ENCODE assay signal across 22 cellular contexts in the genomic region with DNA sequence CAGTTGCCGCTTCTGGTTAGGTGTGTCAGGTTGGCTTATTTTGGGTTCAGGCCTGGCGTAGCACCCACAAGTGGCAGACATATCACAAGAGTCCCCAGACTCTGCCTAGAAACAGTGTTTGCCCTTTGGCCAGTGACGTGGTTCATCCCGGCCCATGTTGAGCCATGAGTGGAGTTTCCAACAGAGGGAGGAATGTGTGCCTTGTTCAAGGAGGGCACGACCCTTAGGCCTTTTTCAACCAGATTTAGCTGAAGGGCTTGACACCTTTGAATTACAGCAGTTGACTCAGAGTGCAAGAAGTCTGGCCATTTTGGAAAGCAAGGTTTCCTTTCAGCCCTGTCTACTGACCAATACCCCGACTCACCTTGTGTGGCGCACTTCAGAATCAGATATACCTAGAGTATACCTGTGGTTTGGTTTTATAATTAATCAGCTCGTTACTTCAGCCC. TPM values are rescaled to one million over a fixed set of nuclear protein-coding genes. Genes with fewer than 3 reads are reported as not detected.
DNase-seq lines count a peak whose midpoint lies in the region; ATAC-seq and TF ChIP-seq lines count a peak whose summit lies in the region.
"Had no signal": no experiment of that assay in that cellular context is flagged by ENCODE, and none has a peak within 500 bp of the region (broad histone marks: within the 10 kb centered on the region; RNA-seq: fewer than 3 reads in every experiment).

No MANE protein-coding gene starts in this region.

- TF ChIP-seq CTCF in cardiac muscle cell (IDR thresholded peaks at IDR 0.05; ENCODE audit: low read depth, low read length) (no peak), glutamatergic neuron (IDR thresholded peaks at IDR 0.05; ENCODE audit: partially characterized antibody, unreplicated experiment) (no peak), coronary artery (IDR thresholded peaks at IDR 0.05) (no peak)

- H3K4me3 ChIP-seq in cardiac muscle cell (no peak overlapping the region), muscle layer of duodenum (ENCODE audit: low read depth in 1 of 2, low read length in 2 of 2) (no peak overlapping the region), coronary artery (no peak overlapping the region)
- H3K4me3 ChIP-seq: left lung, tibial artery had no signal

- H3K4me3 Mint-ChIP-seq in glutamatergic neuron (ENCODE audit: unreplicated experiment) = peak overlapping the region; percentile 78
- H3K4me3 Mint-ChIP-seq: activated naive CD8-positive, alpha-beta T cell treated with anti-CD3 and anti-CD28 coated beads, Interleukin-2, amount 50 U/mL, for 24 hours; B cell; stimulated activated naive CD8-positive, alpha-beta T cell treated with anti-CD3 and anti-CD28 coated beads, Interleukin-15, Interleukin-2, amounts not matched to agents 100 ng/mL and 50 ng/mL, for 24 hours; T-helper 17 cell had no signal

- peaks cover 12% of the 10 kb centered on the region for H3K27me3 Mint-ChIP-seq in glutamatergic neuron (ENCODE audit: unreplicated experiment)
- H3K27me3 Mint-ChIP-seq: B cell had no signal

- peaks cover 9% of the 10 kb centered on the region for H3K9me3 Mint-ChIP-seq in glutamatergic neuron (ENCODE audit: unreplicated experiment)
- H3K9me3 Mint-ChIP-seq: activated naive CD8-positive, alpha-beta T cell treated with anti-CD3 and anti-CD28 coated beads, Interleukin-2, amount 50 U/mL, for 24 hours; stimulated activated naive CD8-positive, alpha-beta T cell treated with anti-CD3 and anti-CD28 coated beads, Interleukin-15, Interleukin-2, amounts not matched to agents 100 ng/mL and 50 ng/mL, for 24 hours had no signal

- H3K4me1 ChIP-seq in cardiac muscle cell (ENCODE audit: low read depth) (peaks cover 14% of the 10 kb centered on the region), muscle layer of duodenum (ENCODE audit: control insufficient read depth in 1 of 2, insufficient read depth in 2 of 2, low read length in 2 of 2) (peaks cover 0 to 5% of the 10 kb centered on the region in 2 donors)

- H3K36me3 Mint-ChIP-seq in glutamatergic neuron (ENCODE audit: unreplicated experiment) = no peaks in the 10 kb centered on the region

- no peaks in the 10 kb centered on the region for H3K9me3 ChIP-seq in cardiac muscle cell (ENCODE audit: low read depth)
- no peaks in the 10 kb centered on the region for H3K9me3 ChIP-seq in muscle layer of duodenum (ENCODE audit: control insufficient read depth in 1 of 2, low read length in 2 of 2)
- H3K9me3 ChIP-seq: left lung, tibial artery had no signal

- ATAC-seq in Right ventricle myocardium inferior = no peak
- no peak for ATAC-seq in HG03097 (IDR thresholded peaks at IDR 0.05; ENCODE audit: low FRiP score, unreplicated experiment)
- ATAC-seq: activated naive CD8-positive, alpha-beta T cell treated with anti-CD3 and anti-CD28 coated beads, Interleukin-2, amount 50 U/mL, for 24 hours; left lung; T-helper 17 cell had no signal

- peak overlapping the region; percentile 68 for H3K27ac ChIP-seq in cardiac muscle cell
- peak overlapping the region; percentile 42 for H3K27ac ChIP-seq in muscle layer of duodenum (ENCODE audit: low read length)
- no peak overlapping the region for H3K27ac ChIP-seq in coronary artery
- H3K27ac ChIP-seq: brain microvascular endothelial cell, left lung, tibial artery had no signal

- peaks cover 7% of the 10 kb centered on the region for H3K27me3 ChIP-seq in cardiac muscle cell
- H3K27me3 ChIP-seq in muscle layer of duodenum (ENCODE audit: low read depth, low read length) = no peaks in the 10 kb centered on the region
- H3K27me3 ChIP-seq: brain microvascular endothelial cell, tibial artery had no signal

- H3K27ac Mint-ChIP-seq in glutamatergic neuron (ENCODE audit: unreplicated experiment) = peak overlapping the region; percentile 75
- H3K27ac Mint-ChIP-seq: B cell; stimulated activated naive CD8-positive, alpha-beta T cell treated with anti-CD3 and anti-CD28 coated beads, Interleukin-15, Interleukin-2, amounts not matched to agents 100 ng/mL and 50 ng/mL, for 24 hours had no signal

- no peak for DNase-seq in cardiac muscle cell (ENCODE audit: low read depth in 1 of 2, low spot score in 1 of 2)
- DNase-seq in Right ventricle myocardium inferior (ENCODE audit: missing footprints) = no peak
- DNase-seq in glutamatergic neuron = no peak
- DNase-seq in coronary artery (ENCODE audit: low spot score) = no peak
- DNase-seq in activated naive CD4-positive, alpha-beta T cell treated with Interleukin-2 at 50 U/mL for 16 hours = no peak
- no peak for DNase-seq in HuH-7.5 (ENCODE audit: low spot score)
- DNase-seq: activated CD8-positive, alpha-beta memory T cell treated with anti-CD3 and anti-CD28 coated beads, Interleukin-2, amount 50 U/mL, for 48 hours; activated effector memory CD4-positive, alpha-beta T cell treated with Interleukin-2 at 50 U/mL for 16 hours; activated naive CD8-positive, alpha-beta T cell treated with anti-CD3 and anti-CD28 coated beads, Interleukin-2, amount 50 U/mL, for 24 hours; brain microvascular endothelial cell; head of caudate nucleus; left lung; NCI-H1105 treated with DMSO at 0.1 percent for 48 hours; NCI-H446 treated with DMSO at 0.1 percent for 48 hours; stimulated activated CD4-positive, alpha-beta T cell treated with anti-CD3 and anti-CD28 coated beads, Interleukin-12 subunit alpha, Interleukin-12 subunit beta, amount 100 ng/mL, for 4 hours; stimulated activated CD4-positive, alpha-beta T cell treated with anti-CD3 and anti-CD28 coated beads, Interleukin-4, amount 100 ng/mL, for 4 hours; T-helper 17 cell; tibial artery had no signal

- H3K4me1 Mint-ChIP-seq in glutamatergic neuron (ENCODE audit: low read depth, unreplicated experiment) = peaks cover 35% of the 10 kb centered on the region

- intact Hi-C loops in Right ventricle myocardium inferior (cut with DNase I) = no loop called here

- H3K36me3 ChIP-seq in cardiac muscle cell (peaks cover 31% of the 10 kb centered on the region), muscle layer of duodenum (ENCODE audit: control insufficient read depth in 1 of 2, insufficient read depth in 2 of 2, low read length in 2 of 2) (peaks cover 39% of the 10 kb centered on the region in 2 donors)

RNA-seq across cellular contexts. Expression of gene AIFM3, which starts 15.1 kb away (rescaled TPM):
- total RNA-seq in cardiac muscle cell (2.0 and 4.8 TPM in 2 replicates), Right ventricle myocardium inferior (0.65 TPM), glutamatergic neuron (ENCODE audit: unreplicated experiment) (0.64 TPM)
- 0.67 and 0.87 TPM in 2 replicates for polyA plus RNA-seq in cardiac muscle cell

RNA-seq across cellular contexts. Expression of gene LZTR1, which starts 30.1 kb away (rescaled TPM):
- total RNA-seq in cardiac muscle cell = 50.8 and 62.6 TPM in 2 replicates
- 41.7 and 60.9 TPM in 2 replicates for polyA plus RNA-seq in cardiac muscle cell
- 24.3 TPM for total RNA-seq in Right ventricle myocardium inferior
- 165 TPM for total RNA-seq in glutamatergic neuron (ENCODE audit: unreplicated experiment)

RNA-seq across cellular contexts. Expression of gene CRKL, which starts 34.7 kb away (rescaled TPM):
- total RNA-seq in cardiac muscle cell = 74.3 and 80.9 TPM in 2 replicates
- polyA plus RNA-seq in cardiac muscle cell = 42.4 and 60.1 TPM in 2 replicates
- 52.6 TPM for total RNA-seq in Right ventricle myocardium inferior
- total RNA-seq in glutamatergic neuron (ENCODE audit: unreplicated experiment) = 59.6 TPM

RNA-seq across cellular contexts. Expression of gene THAP7, which starts 50.0 kb away (rescaled TPM):
- 61.1 and 69.8 TPM in 2 replicates for total RNA-seq in cardiac muscle cell
- polyA plus RNA-seq in cardiac muscle cell = 47.5 and 49.7 TPM in 2 replicates
- total RNA-seq in Right ventricle myocardium inferior = 17.0 TPM
- 17.8 TPM for total RNA-seq in glutamatergic neuron (ENCODE audit: unreplicated experiment)

Comparison
In these comparisons a context has a peak if more than half of its experiments do, and no peak if none do; other contexts are left out.
1. H3K27ac ChIP-seq: peak in cardiac muscle cell (single experiment) and muscle layer of duodenum (single experiment); none in coronary artery (0 of 2).